Comparison of ENCODE assay signal across 36 cellular contexts in the genomic region with DNA sequence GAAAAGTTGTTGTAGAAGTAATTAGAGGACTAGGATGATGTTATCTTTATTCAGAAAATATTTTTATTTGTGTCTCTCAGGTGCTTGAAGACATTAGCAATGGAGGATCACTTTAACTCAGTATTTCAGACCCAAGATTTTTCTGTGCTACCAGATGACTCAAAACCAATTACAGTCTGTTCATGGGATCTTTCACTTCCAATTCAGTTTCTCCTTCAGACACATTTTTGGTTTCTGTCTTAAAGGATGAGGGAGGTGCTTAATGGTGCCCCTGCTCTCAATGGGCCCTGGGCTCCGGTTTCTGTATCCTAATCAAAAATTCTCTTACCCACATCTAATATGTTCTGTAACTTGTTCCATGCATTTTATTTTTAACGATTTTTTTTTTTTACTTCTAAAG.
"Had no signal": no experiment of that assay in that cellular context is flagged by ENCODE, and none has a peak within 500 bp of the region (broad histone marks: within the 10 kb centered on the region; RNA-seq: fewer than 3 reads in every experiment).

No MANE protein-coding gene starts in this region.

- H3K27me3 Mint-ChIP-seq: activated CD8-positive, alpha-beta T cell treated with anti-CD3 and anti-CD28 coated beads for 36 hours; brain had no signal

- DNase-seq: activated B cell treated with CpG ODN at 0.5 μM for 24 hours; activated CD4-positive, alpha-beta memory T cell treated with anti-CD3 and anti-CD28 coated beads for 36 hours; activated CD4-positive, alpha-beta T cell treated with anti-CD3 and anti-CD28 coated beads for 48 hours; activated CD4-positive, alpha-beta T cell treated with anti-CD3 and anti-CD28 coated beads, Interleukin-2, amount 50 U/mL, for 1 hour; activated CD4-positive, alpha-beta T cell treated with anti-CD3 and anti-CD28 coated beads, Interleukin-2, amount 50 U/mL, for 4 hours; activated CD4-positive, CD25-positive, alpha-beta regulatory T cell treated with anti-CD3 and anti-CD28 coated beads, Interleukin-2, amount 50 U/mL, for 72 hours; activated CD8-positive, alpha-beta memory T cell treated with anti-CD3 and anti-CD28 coated beads, Interleukin-2, amount 50 U/mL, for 4 hours; activated CD8-positive, alpha-beta T cell treated with anti-CD3 and anti-CD28 coated beads for 36 hours; activated effector memory CD4-positive, alpha-beta T cell treated with Interleukin-2 at 50 U/mL for 16 hours; activated gamma-delta T cell; activated naive CD4-positive, alpha-beta T cell treated with anti-CD3 and anti-CD28 coated beads, Interleukin-2, amount 10 ng/mL, durations not matched to agents 7 days and 5 days; activated naive CD4-positive, alpha-beta T cell treated with Interleukin-2 at 50 U/mL for 16 hours; activated naive CD8-positive, alpha-beta T cell treated with anti-CD3 and anti-CD28 coated beads, Interleukin-2, amount 10 ng/mL, durations not matched to agents 7 days and 5 days; activated naive CD8-positive, alpha-beta T cell treated with anti-CD3 and anti-CD28 coated beads, Interleukin-2, amount 50 U/mL, for 24 hours; activated T-cell treated with anti-CD3 and anti-CD28 coated beads for 4 hours; activated T-cell treated with anti-CD3 and anti-CD28 coated beads, Interleukin-2, amount 50 U/mL, for 1 hour; activated T-cell treated with anti-CD3 and anti-CD28 coated beads, Interleukin-2, amount 50 U/mL, for 4 hours; activated T-cell treated with anti-CD3 and anti-CD28 coated beads, Interleukin-2, amount 50 U/mL, for 72 hours; amygdala; anterior cingulate cortex; caudate nucleus; cerebellar nuclear complex; colonic mucosa; T-helper 2 cell; T-helper 9 cell had no signal

- H3K27me3 ChIP-seq: ascending aorta, cardiac muscle cell, colonic mucosa had no signal

- H3K36me3 ChIP-seq: ascending aorta, cardiac muscle cell, colonic mucosa had no signal

- H3K4me1 ChIP-seq: ascending aorta, colonic mucosa had no signal

- H3K9me3 ChIP-seq: colonic mucosa had no signal

- H3K4me3 Mint-ChIP-seq: activated B cell treated with CpG ODN at 0.5 μM for 24 hours; activated CD4-positive, alpha-beta memory T cell treated with anti-CD3 and anti-CD28 coated beads for 36 hours; activated CD8-positive, alpha-beta T cell treated with anti-CD3 and anti-CD28 coated beads for 36 hours; activated naive CD4-positive, alpha-beta T cell treated with anti-CD3 and anti-CD28 coated beads, Interleukin-2, amount 10 ng/mL, durations not matched to agents 7 days and 5 days; activated naive CD4-positive, alpha-beta T cell treated with anti-CD3 and anti-CD28 coated beads, Interleukin-2, amount 50 U/mL, for 24 hours; activated naive CD8-positive, alpha-beta T cell; activated naive CD8-positive, alpha-beta T cell treated with anti-CD3 and anti-CD28 coated beads, Interleukin-2, amount 10 ng/mL, durations not matched to agents 7 days and 5 days; activated naive CD8-positive, alpha-beta T cell treated with anti-CD3 and anti-CD28 coated beads, Interleukin-2, amount 50 U/mL, for 24 hours; activated T-cell treated with anti-CD3 and anti-CD28 coated beads, Interleukin-2, amount 50 U/mL, for 4 hours; activated T-cell treated with anti-CD3 and anti-CD28 coated beads, Interleukin-2, amount 50 U/mL, for 72 hours; activated T-helper 1 cell treated with anti-CD3 and anti-CD28 coated beads, Interleukin-12 subunit alpha, Interleukin-12 subunit beta, Interleukin-2, Interleukin-4 antibody, amounts not matched to agents 30 ng/mL and 10 ng/mL and 1 ng/mL, durations not matched to agents 14 hours and 24 hours and 36 hours; brain; central memory CD8-positive, alpha-beta T cell; T-helper 1 cell treated with Interleukin-12 subunit alpha and Interleukin-12 subunit beta and Interleukin-4 antibody, amounts not matched to agents 30 μg/mL and 1 μg/mL, for 36 hours; T-helper 2 cell treated with Interferon-gamma antibody and Interleukin-4, amounts not matched to agents 5 μg/mL and 100 μg/mL, for 36 hours had no signal

- H3K27ac ChIP-seq: ascending aorta, cardiac muscle cell, colonic mucosa, VCaP had no signal

- H3K4me3 ChIP-seq: ascending aorta, cardiac muscle cell, colonic mucosa had no signal

- ATAC-seq: activated CD8-positive, alpha-beta T cell treated with anti-CD3 and anti-CD28 coated beads for 36 hours; activated naive CD8-positive, alpha-beta T cell treated with anti-CD3 and anti-CD28 coated beads, Interleukin-2, amount 50 U/mL, for 24 hours; activated T-cell treated with anti-CD3 and anti-CD28 coated beads, Interleukin-2, amount 50 U/mL, for 72 hours had no signal

- H3K4me1 Mint-ChIP-seq: activated B cell treated with CpG ODN at 0.5 μM for 24 hours; activated naive CD4-positive, alpha-beta T cell treated with anti-CD3 and anti-CD28 coated beads, Interleukin-2, amount 10 ng/mL, durations not matched to agents 7 days and 5 days; activated naive CD4-positive, alpha-beta T cell treated with anti-CD3 and anti-CD28 coated beads, Interleukin-2, amount 50 U/mL, for 24 hours; activated naive CD8-positive, alpha-beta T cell treated with anti-CD3 and anti-CD28 coated beads, Interleukin-2, amount 10 ng/mL, durations not matched to agents 7 days and 5 days; activated naive CD8-positive, alpha-beta T cell treated with anti-CD3 and anti-CD28 coated beads, Interleukin-2, amount 50 U/mL, for 24 hours; central memory CD8-positive, alpha-beta T cell had no signal

- H3K36me3 Mint-ChIP-seq: activated naive CD8-positive, alpha-beta T cell treated with anti-CD3 and anti-CD28 coated beads, Interleukin-2, amount 10 ng/mL, durations not matched to agents 7 days and 5 days; brain had no signal

- H3K9me3 Mint-ChIP-seq: activated naive CD4-positive, alpha-beta T cell treated with anti-CD3 and anti-CD28 coated beads, Interleukin-2, amount 10 ng/mL, durations not matched to agents 7 days and 5 days had no signal

- H3K27ac Mint-ChIP-seq: activated B cell treated with CpG ODN at 0.5 μM for 24 hours; activated CD4-positive, alpha-beta memory T cell treated with anti-CD3 and anti-CD28 coated beads for 36 hours; activated CD8-positive, alpha-beta T cell treated with anti-CD3 and anti-CD28 coated beads for 36 hours; activated naive CD4-positive, alpha-beta T cell treated with anti-CD3 and anti-CD28 coated beads, Interleukin-2, amount 10 ng/mL, durations not matched to agents 7 days and 5 days; activated naive CD4-positive, alpha-beta T cell treated with anti-CD3 and anti-CD28 coated beads, Interleukin-2, amount 50 U/mL, for 24 hours; activated naive CD8-positive, alpha-beta T cell; activated naive CD8-positive, alpha-beta T cell treated with anti-CD3 and anti-CD28 coated beads, Interleukin-2, amount 10 ng/mL, durations not matched to agents 7 days and 5 days; activated naive CD8-positive, alpha-beta T cell treated with anti-CD3 and anti-CD28 coated beads, Interleukin-2, amount 50 U/mL, for 24 hours; activated T-cell treated with anti-CD3 and anti-CD28 coated beads, Interleukin-2, amount 50 U/mL, for 72 hours; activated T-helper 1 cell treated with anti-CD3 and anti-CD28 coated beads, Interleukin-12 subunit alpha, Interleukin-12 subunit beta, Interleukin-2, Interleukin-4 antibody, amounts not matched to agents 30 ng/mL and 10 ng/mL and 1 ng/mL, durations not matched to agents 14 hours and 24 hours and 36 hours; activated T-helper 2 cell treated with anti-CD3 and anti-CD28 coated beads, Interferon-gamma antibody, Interleukin-2, Interleukin-4, amounts not matched to agents 10 μg/mL and 5 μg/mL and 100 μg/mL, durations not matched to agents 14 hours and 24 hours and 36 hours; brain; T-helper 1 cell treated with Interleukin-12 subunit alpha and Interleukin-12 subunit beta and Interleukin-4 antibody, amounts not matched to agents 30 μg/mL and 1 μg/mL, for 36 hours; T-helper 2 cell treated with Interferon-gamma antibody and Interleukin-4, amounts not matched to agents 5 μg/mL and 100 μg/mL, for 36 hours had no signal
